9 cellular contexts compared by ENCODE assay signal in the genomic region with DNA sequence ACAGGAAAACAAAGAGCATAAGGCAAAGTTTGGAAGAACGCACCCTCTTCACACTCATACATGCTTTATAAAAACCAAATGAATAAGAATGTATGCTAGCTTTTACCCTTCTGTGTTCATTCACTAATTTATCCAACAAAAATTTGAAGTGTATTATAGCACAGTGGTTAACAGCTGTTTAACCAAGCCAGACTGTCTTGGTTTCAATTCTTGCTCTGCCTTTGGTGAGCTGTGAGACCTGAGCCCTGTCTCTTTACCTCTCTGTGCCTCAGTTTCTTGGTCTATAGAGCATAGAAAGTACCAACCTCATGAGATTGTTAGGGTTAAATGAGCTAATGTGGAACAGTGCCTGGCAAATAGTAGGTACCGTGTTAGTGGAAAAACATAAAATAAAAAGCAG.
"Had no signal": no experiment of that assay in that cellular context is flagged by ENCODE, and none has a peak within 500 bp of the region (broad histone marks: within the 10 kb centered on the region; RNA-seq: fewer than 3 reads in every experiment).

No MANE protein-coding gene starts in this region.

- H3K9ac ChIP-seq: KMS-11 had no signal

- H3K4me1 ChIP-seq: HAP-1 had no signal

- H3K4me3 ChIP-seq: HAP-1 had no signal

- H3K36me3 ChIP-seq: HAP-1 had no signal

- H3K4me2 ChIP-seq: KMS-11 had no signal

- H3K27ac ChIP-seq: HL-60, KMS-11 had no signal

- ATAC-seq: HCT116, HepG2 had no signal

- H3K9me3 ChIP-seq: HAP-1 had no signal

- FAIRE-seq: HepG2 had no signal

- DNase-seq: GOT3, H7, HFFc6, KBM-7 had no signal
